8 cellular contexts compared by ENCODE assay signal in the genomic region with DNA sequence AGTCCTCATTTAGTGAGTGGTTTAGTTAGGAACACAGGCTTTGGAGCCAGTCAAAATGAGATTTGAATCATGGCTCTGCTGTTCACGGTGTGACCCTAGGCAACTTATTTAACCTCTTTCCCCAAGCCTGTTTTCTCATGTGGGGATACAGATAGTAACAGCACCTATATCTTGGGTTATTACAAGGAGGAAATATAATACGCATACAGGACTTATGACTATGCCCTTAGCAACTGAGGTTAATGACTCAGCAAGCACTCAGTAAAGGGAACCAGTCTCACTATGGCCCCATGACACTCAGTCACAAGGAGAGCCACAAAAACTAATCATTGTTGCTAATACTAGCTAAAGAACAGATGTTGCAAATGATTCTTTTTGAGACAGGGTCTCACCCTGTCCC. TPM values are rescaled to one million over a fixed set of nuclear protein-coding genes. Genes with fewer than 3 reads are reported as not detected.
A peak's percentile ranks its signal among the peaks of the same experiment; 100 is the strongest.
DNase-seq lines count a peak whose midpoint lies in the region; ATAC-seq, FAIRE-seq and TF ChIP-seq lines count a peak whose summit lies in the region.

No MANE protein-coding gene starts in this region.

- H3K36me3 ChIP-seq in mammary epithelial cell (ENCODE audit: insufficient read depth, low read length) (no peaks in the 10 kb centered on the region), heart right ventricle (peaks cover 0 to 21% (median 0%) of the 10 kb centered on the region in 9 donors)

- no peak overlapping the region for H3K4me3 ChIP-seq in mammary epithelial cell (replicated peaks in 1 of 3; ENCODE audit: insufficient read depth in 1 of 3, low read depth in 2 of 3, low read length in 3 of 3)
- H3K4me3 ChIP-seq in heart right ventricle: no peak overlapping the region

- peaks cover 2% of the 10 kb centered on the region for H3K79me2 ChIP-seq in mammary epithelial cell (ENCODE audit: insufficient read depth, low read length)

- dilution Hi-C loops in mammary epithelial cell (cut with HindIII; ENCODE audit: low sequenced_read_pairs): no loop called here

- H3K9me3 ChIP-seq in mammary epithelial cell (replicated peaks; ENCODE audit: insufficient read depth, low read length) (no peaks in the 10 kb centered on the region), heart right ventricle (no peaks in the 10 kb centered on the region)

- ATAC-seq in GM21360 (IDR thresholded peaks at IDR 0.05; ENCODE audit: unreplicated experiment) (peak; percentile 74), heart right ventricle (no peak)

- TF ChIP-seq CTCF in mammary epithelial cell (conservative IDR thresholded peaks at IDR 0.05 in 1 of 2, IDR thresholded peaks at IDR 0.05 in 1 of 2; ENCODE audit: extremely low read depth in 1 of 2, insufficient read depth in 1 of 2, low read depth in 1 of 2, low read length in 2 of 2) (no peak), heart right ventricle (IDR thresholded peaks at IDR 0.05) (no peak)

- no peaks in the 10 kb centered on the region for H4K20me1 ChIP-seq in mammary epithelial cell (ENCODE audit: insufficient read depth, low read length)

- H3K9ac ChIP-seq in mammary epithelial cell (ENCODE audit: insufficient read depth, low read length): peak overlapping the region; percentile 65

- in situ Hi-C loops in mammary epithelial cell (cut with MboI; ENCODE audit: low sequenced_read_pairs in 2 of 2): no loop called here

- peak overlapping the region; percentile 62 for H3K4me2 ChIP-seq in mammary epithelial cell (ENCODE audit: insufficient read depth, low read depth, low read length)

- H3K4me1 ChIP-seq in mammary epithelial cell (ENCODE audit: insufficient read depth, low read length) (peaks cover 45% of the 10 kb centered on the region), heart right ventricle (peaks cover 0 to 22% (median 0%) of the 10 kb centered on the region in 9 donors)

- 13% methylated on average over 2 of the region's 2 CpGs for WGBS in mammary epithelial cell (ENCODE audit: low coverage, missing lambda C conversion rate)
- WGBS in heart right ventricle, 2 donors: 90 to 94% methylated on average over 2 of the region's 2 CpGs

- H3K27me3 ChIP-seq in mammary epithelial cell (ENCODE audit: insufficient read depth, low read length) (no peaks in the 10 kb centered on the region), heart right ventricle (no peaks in the 10 kb centered on the region)

- CTCF ChIA-PET in mammary epithelial cell (lab: Charles Lee; ENCODE audit: low non-redundant PET): no interaction called here

- peak; percentile 91 for DNase-seq in CD1c-positive myeloid dendritic cell (ENCODE audit: extremely low spot score)
- DNase-seq in HK-2 (ENCODE audit: unreplicated experiment): peak; percentile 10
- peak; percentile 93 for DNase-seq in mammary epithelial cell
- DNase-seq in urothelium cell line (ENCODE audit: low spot score): peak; percentile 22
- DNase-seq in heart right ventricle: no peak
- no peak for DNase-seq in GM19240 (ENCODE audit: insufficient read length, low spot score)
- no peak for DNase-seq in HT-29 (ENCODE audit: low spot score)

- FAIRE-seq in urothelium cell line (lab: Jason Lieb, UNC): no peak

- no TSS peak for BruUV-seq in mammary epithelial cell (replicated peaks; lab: Mats Ljungman, UMichigan)

- H3K27ac ChIP-seq in mammary epithelial cell (ENCODE audit: insufficient read depth, low read depth, low read length) (peak overlapping the region; percentile 88), heart right ventricle (peak overlapping the region in 1 of 10 donors; percentile 60)

- intact Hi-C loops in mammary epithelial cell (cut with micrococcal nuclease) (no loop called here), heart right ventricle (cut with DNase I) (no loop called here)

- no peak overlapping the region for H2AFZ ChIP-seq in mammary epithelial cell (ENCODE audit: low read depth, low read length)

RNA-seq across cellular contexts. Expression of a gene that starts 45.9 kb away (rescaled TPM):
- total RNA-seq in mammary epithelial cell (10 to 100 TPM; 31.4 to 87.7 TPM), heart right ventricle (10 to 100 TPM in 4 of 10 donors, 1 to 10 TPM in 6; 6.9 to 15.1 (median 8.9) TPM)
- polyA plus RNA-seq in mammary epithelial cell (37.6 TPM), heart right ventricle (1 to 10 TPM; 3.7 to 9.5 TPM)
- 22.4 TPM for polyA minus RNA-seq in mammary epithelial cell
- 17.5 and 21.8 TPM in 2 replicates for total RNA-seq in HT-29 (2014; rRNA removed; shearing (Covaris generic))

Comparison
In these comparisons a context has a peak if more than half of its experiments do, and no peak if none do; other contexts are left out.
1. DNase-seq: peak in CD1c-positive myeloid dendritic cell (single experiment), HK-2 (single experiment), mammary epithelial cell (single experiment) and urothelium cell line (single experiment); none in heart right ventricle (0 of 2), GM19240 (single experiment) and HT-29 (single experiment).